ENCODE assay signal across 17 cellular contexts in genomic region chr2:30262716-30263309, GRCh38. TPM values are rescaled to one million over a fixed set of nuclear protein-coding genes. Genes with fewer than 3 reads are reported as not detected.
DNase-seq lines count a peak whose midpoint lies in the region; ATAC-seq and TF ChIP-seq lines count a peak whose summit lies in the region.
"Had no signal": no experiment of that assay in that cellular context is flagged by ENCODE, and none has a peak within 500 bp of the region (broad histone marks: within the 10 kb centered on the region; RNA-seq: fewer than 3 reads in every experiment).

No MANE protein-coding gene starts in this region.

- peaks cover 3 to 10% of the 10 kb centered on the region in 2 donors for H3K9me3 Mint-ChIP-seq in activated T-cell treated with anti-CD3 and anti-CD28 coated beads, Interleukin-2, amount 50 U/mL, for 72 hours
- H3K9me3 Mint-ChIP-seq in central memory CD8-positive, alpha-beta T cell = no peaks in the 10 kb centered on the region
- H3K9me3 Mint-ChIP-seq in stimulated activated effector memory CD8-positive, alpha-beta T cell treated with anti-CD3 and anti-CD28 coated beads, Interleukin-12 subunit alpha, Interleukin-12 subunit beta, amount 100 ng/mL, for 72 hours = peaks cover 8% of the 10 kb centered on the region
- H3K9me3 Mint-ChIP-seq: type B pancreatic cell had no signal

- peaks cover 27 to 49% of the 10 kb centered on the region in 2 donors for H3K36me3 Mint-ChIP-seq in activated T-cell treated with anti-CD3 and anti-CD28 coated beads, Interleukin-2, amount 50 U/mL, for 72 hours (ENCODE audit: insufficient read depth in 2 of 2)
- H3K36me3 Mint-ChIP-seq in central memory CD8-positive, alpha-beta T cell (ENCODE audit: insufficient read depth) = peaks cover 29% of the 10 kb centered on the region
- peaks cover 93% of the 10 kb centered on the region for H3K36me3 Mint-ChIP-seq in stimulated activated effector memory CD8-positive, alpha-beta T cell treated with anti-CD3 and anti-CD28 coated beads, Interleukin-12 subunit alpha, Interleukin-12 subunit beta, amount 100 ng/mL, for 72 hours

- no peaks in the 10 kb centered on the region for H4K20me1 ChIP-seq in Karpas-422 (ENCODE audit: insufficient read depth, low read depth, low read length)

- no peak overlapping the region for H3K27ac ChIP-seq in Karpas-422 (ENCODE audit: low read length)
- H3K27ac ChIP-seq: heart right ventricle, skin epidermis, VCaP had no signal

- H3K27me3 ChIP-seq in Karpas-422 (ENCODE audit: low read length) = no peaks in the 10 kb centered on the region
- H3K27me3 ChIP-seq: heart right ventricle had no signal

- no peak for ATAC-seq in activated T-cell treated with anti-CD3 and anti-CD28 coated beads, Interleukin-2, amount 50 U/mL, for 72 hours (replicated peaks in 1 of 2)
- ATAC-seq in central memory CD8-positive, alpha-beta T cell (replicated peaks; ENCODE audit: extremely low read depth, poor library complexity, severe bottlenecking) = no peak
- no peak for ATAC-seq in stimulated activated effector memory CD8-positive, alpha-beta T cell treated with anti-CD3 and anti-CD28 coated beads, Interleukin-12 subunit alpha, Interleukin-12 subunit beta, amount 100 ng/mL, for 72 hours
- no peak for ATAC-seq in mucosa of descending colon
- ATAC-seq: heart right ventricle had no signal

- H3K9me3 ChIP-seq in Karpas-422 (ENCODE audit: low read length) (no peaks in the 10 kb centered on the region), mucosa of descending colon (no peaks in the 10 kb centered on the region)

- TF ChIP-seq CTCF in mucosa of descending colon (IDR thresholded peaks at IDR 0.05) = no peak

- no peaks in the 10 kb centered on the region for H3K79me2 ChIP-seq in Karpas-422 (ENCODE audit: low read length)

- H3K4me1 ChIP-seq in Karpas-422 (ENCODE audit: low read length) (no peaks in the 10 kb centered on the region), mucosa of descending colon (ENCODE audit: low read depth) (no peaks in the 10 kb centered on the region)

- H3K27ac Mint-ChIP-seq in activated T-cell treated with anti-CD3 and anti-CD28 coated beads, Interleukin-2, amount 50 U/mL, for 72 hours = peak overlapping the region; percentile 5
- H3K27ac Mint-ChIP-seq in central memory CD8-positive, alpha-beta T cell (ENCODE audit: low read depth) = peak overlapping the region; percentile 93
- peak overlapping the region; percentile 96 for H3K27ac Mint-ChIP-seq in stimulated activated effector memory CD8-positive, alpha-beta T cell treated with anti-CD3 and anti-CD28 coated beads, Interleukin-12 subunit alpha, Interleukin-12 subunit beta, amount 100 ng/mL, for 72 hours
- H3K27ac Mint-ChIP-seq: brain, type B pancreatic cell had no signal

- H3K4me1 Mint-ChIP-seq in activated T-cell treated with anti-CD3 and anti-CD28 coated beads, Interleukin-2, amount 50 U/mL, for 72 hours (ENCODE audit: low read depth) = peaks cover 91% of the 10 kb centered on the region
- peaks cover 87% of the 10 kb centered on the region for H3K4me1 Mint-ChIP-seq in central memory CD8-positive, alpha-beta T cell
- H3K4me1 Mint-ChIP-seq in stimulated activated effector memory CD8-positive, alpha-beta T cell treated with anti-CD3 and anti-CD28 coated beads, Interleukin-12 subunit alpha, Interleukin-12 subunit beta, amount 100 ng/mL, for 72 hours = peaks cover 93% of the 10 kb centered on the region

- H3K9me2 ChIP-seq in Karpas-422 (replicated peaks; ENCODE audit: insufficient read depth, low read length) = no peaks in the 10 kb centered on the region

- no peak overlapping the region for H2AFZ ChIP-seq in Karpas-422 (ENCODE audit: low read length)

- H3K9ac ChIP-seq in Karpas-422 (ENCODE audit: low read length) = no peak overlapping the region

- intact Hi-C loops in mucosa of descending colon (cut with DNase I, micrococcal nuclease) = no loop called here

- no peak overlapping the region for H3K4me2 ChIP-seq in Karpas-422 (ENCODE audit: low read depth, low read length, poor library complexity, severe bottlenecking)

- H3K4me3 ChIP-seq in Karpas-422 (ENCODE audit: low read length) = no peak overlapping the region
- H3K4me3 ChIP-seq in mucosa of descending colon = no peak overlapping the region
- H3K4me3 ChIP-seq: heart right ventricle, skin epidermis had no signal

- DNase-seq in activated T-cell treated with anti-CD3 and anti-CD28 coated beads, Interleukin-2, amount 50 U/mL, for 72 hours = no peak
- no peak for DNase-seq in activated T-cell treated with anti-CD3 and anti-CD28 coated beads for 4 hours
- DNase-seq in Karpas-422 = peak; percentile 21
- DNase-seq in central memory CD8-positive, alpha-beta T cell (ENCODE audit: low spot score in 2 of 2) = no peak
- DNase-seq in stimulated activated effector memory CD8-positive, alpha-beta T cell treated with anti-CD3 and anti-CD28 coated beads, Interleukin-12 subunit alpha, Interleukin-12 subunit beta, amount 100 ng/mL, for 72 hours (ENCODE audit: low spot score in 2 of 2) = no peak
- DNase-seq in stimulated activated CD8-positive, alpha-beta memory T cell treated with anti-CD3 and anti-CD28 coated beads, Interleukin-4, amount 100 ng/mL, for 48 hours = no peak
- no peak for DNase-seq in mucosa of descending colon
- DNase-seq: Caco-2; heart right ventricle; KBM-7; NCI-H187 treated with DMSO at 0.1 percent for 48 hours; SHP77; stimulated activated CD4-positive, alpha-beta T cell treated with anti-CD3 and anti-CD28 coated beads, Interleukin-2, amount 100 ng/mL, for 24 hours had no signal

- no peaks in the 10 kb centered on the region for H3K27me3 Mint-ChIP-seq in activated T-cell treated with anti-CD3 and anti-CD28 coated beads, Interleukin-2, amount 50 U/mL, for 72 hours (ENCODE audit: low read depth)
- H3K27me3 Mint-ChIP-seq in central memory CD8-positive, alpha-beta T cell = no peaks in the 10 kb centered on the region
- H3K27me3 Mint-ChIP-seq: type B pancreatic cell had no signal

- H3K36me3 ChIP-seq in Karpas-422 (ENCODE audit: insufficient read depth, low read length) = no peaks in the 10 kb centered on the region
- no peaks in the 10 kb centered on the region for H3K36me3 ChIP-seq in mucosa of descending colon (ENCODE audit: low read depth)

- no peak overlapping the region for H3K4me3 Mint-ChIP-seq in activated T-cell treated with anti-CD3 and anti-CD28 coated beads, Interleukin-2, amount 50 U/mL, for 72 hours
- H3K4me3 Mint-ChIP-seq in central memory CD8-positive, alpha-beta T cell = no peak overlapping the region
- peak overlapping the region; percentile 76 for H3K4me3 Mint-ChIP-seq in stimulated activated effector memory CD8-positive, alpha-beta T cell treated with anti-CD3 and anti-CD28 coated beads, Interleukin-12 subunit alpha, Interleukin-12 subunit beta, amount 100 ng/mL, for 72 hours
- H3K4me3 Mint-ChIP-seq: brain, type B pancreatic cell had no signal

RNA-seq across cellular contexts. Expression of gene LBH, which starts 31.5 kb away (rescaled TPM):
- total RNA-seq in activated T-cell treated with anti-CD3 and anti-CD28 coated beads, Interleukin-2, amount 50 U/mL, for 72 hours = 100 to 1,000 TPM; 129 to 133 TPM
- 7.1 and 17.5 TPM in 2 replicates for total RNA-seq in Karpas-422 (2014; rRNA removed; shearing (Covaris generic); ENCODE audit: low replicate concordance)
- 10 to 100 TPM in 2 of 3 donors, 1 to 10 TPM in 1; 7.2 to 12.8 (median 12.4) TPM for total RNA-seq in mucosa of descending colon

Comparison
In these comparisons a context has a peak if more than half of its experiments do, and no peak if none do; other contexts are left out.
1. H3K27ac Mint-ChIP-seq: peak in every context shown above with its lines; median percentile 96 in stimulated activated effector memory CD8-positive, alpha-beta T cell treated with anti-CD3 and anti-CD28 coated beads, Interleukin-12 subunit alpha, Interleukin-12 subunit beta, amount 100 ng/mL, for 72 hours; 93 in central memory CD8-positive, alpha-beta T cell; 5 in activated T-cell treated with anti-CD3 and anti-CD28 coated beads, Interleukin-2, amount 50 U/mL, for 72 hours.